8 cellular contexts compared by ENCODE assay signal in genomic region chr17:17970699-17971430, GRCh38. TPM values are rescaled to one million over a fixed set of nuclear protein-coding genes. Genes with fewer than 3 reads are reported as not detected.
DNase-seq lines count a peak whose midpoint lies in the region; ATAC-seq and TF ChIP-seq lines count a peak whose summit lies in the region.

No MANE protein-coding gene starts in this region.

- H3K27me3 ChIP-seq in left lung, result no peaks in the 10 kb centered on the region

- peak overlapping the region; percentile 63 for H3K27ac Mint-ChIP-seq in activated CD4-positive, alpha-beta T cell treated with anti-CD3 and anti-CD28 coated beads, Interleukin-2, amount 10 ng/mL, durations not matched to agents 24 days and 14 days
- no peak overlapping the region for H3K27ac Mint-ChIP-seq in activated naive CD8-positive, alpha-beta T cell treated with anti-CD3 and anti-CD28 coated beads, Interleukin-2, amount 50 U/mL, for 24 hours

- H3K4me3 Mint-ChIP-seq in activated CD4-positive, alpha-beta T cell treated with anti-CD3 and anti-CD28 coated beads, Interleukin-2, amount 10 ng/mL, durations not matched to agents 24 days and 14 days, result peak overlapping the region; percentile 83
- H3K4me3 Mint-ChIP-seq in activated naive CD8-positive, alpha-beta T cell treated with anti-CD3 and anti-CD28 coated beads, Interleukin-2, amount 50 U/mL, for 24 hours, result peak overlapping the region; percentile 77

- no peaks in the 10 kb centered on the region for H3K36me3 Mint-ChIP-seq in activated CD4-positive, alpha-beta T cell treated with anti-CD3 and anti-CD28 coated beads, Interleukin-2, amount 10 ng/mL, durations not matched to agents 24 days and 14 days (ENCODE audit: low read depth)
- no peaks in the 10 kb centered on the region for H3K36me3 Mint-ChIP-seq in activated naive CD8-positive, alpha-beta T cell treated with anti-CD3 and anti-CD28 coated beads, Interleukin-2, amount 50 U/mL, for 24 hours (ENCODE audit: low read depth)

- intact Hi-C loops in activated CD4-positive, alpha-beta T cell treated with anti-CD3 and anti-CD28 coated beads, Interleukin-2, amount 10 ng/mL, durations not matched to agents 24 days and 14 days (cut with micrococcal nuclease), result loop anchor here (5.0 kb wide), 1 partner anchor 289 kb away; the partner anchor contains the start of gene RAI1
- intact Hi-C loops in left lung (cut with DNase I), result no loop called here
- intact Hi-C loops in head of caudate nucleus (cut with DNase I), result loop anchor here (5.0 kb wide), 2 partner anchors 44 to 71 kb away; no protein-coding TSS in a partner anchor

- H3K27me3 Mint-ChIP-seq in activated CD4-positive, alpha-beta T cell treated with anti-CD3 and anti-CD28 coated beads, Interleukin-2, amount 10 ng/mL, durations not matched to agents 24 days and 14 days, result no peaks in the 10 kb centered on the region
- H3K27me3 Mint-ChIP-seq in activated naive CD8-positive, alpha-beta T cell treated with anti-CD3 and anti-CD28 coated beads, Interleukin-2, amount 50 U/mL, for 24 hours, result no peaks in the 10 kb centered on the region

- peak overlapping the region; percentile 83 to 94 for H3K27ac ChIP-seq in left lung
- peak overlapping the region; percentile 74 for H3K27ac ChIP-seq in substantia nigra (ENCODE audit: low read depth, low read length, poor library complexity, severe bottlenecking)

- peak overlapping the region; percentile 86 to 95 for H3K4me3 ChIP-seq in left lung

- no peak for DNase-seq in activated CD4-positive, alpha-beta T cell treated with anti-CD3 and anti-CD28 coated beads, Interleukin-2, amount 10 ng/mL, durations not matched to agents 24 days and 14 days
- no peak for DNase-seq in activated CD4-positive, alpha-beta T cell treated with anti-CD3 and anti-CD28 coated beads, Interleukin-2, amount 50 U/mL, for 4 hours
- DNase-seq in activated naive CD8-positive, alpha-beta T cell treated with anti-CD3 and anti-CD28 coated beads, Interleukin-2, amount 50 U/mL, for 24 hours, result no peak
- DNase-seq in left lung, result no peak
- no peak for DNase-seq in substantia nigra (lab: John Stamatoyannopoulos, UW)
- DNase-seq in NCI-H526 treated with DMSO at 0.1 percent for 48 hours (lab: John Stamatoyannopoulos, UW), result no peak
- DNase-seq in NOMO-1 treated with DMSO at 0.1 percent for 48 hours (lab: John Stamatoyannopoulos, UW; ENCODE audit: unreplicated experiment), result no peak
- DNase-seq in head of caudate nucleus, result no peak

- peaks cover 11 to 43% of the 10 kb centered on the region in 2 donors for H3K4me1 ChIP-seq in left lung

- no peak for TF ChIP-seq CTCF in left lung (IDR thresholded peaks at IDR 0.05)

- H3K36me3 ChIP-seq in left lung, result no peaks in the 10 kb centered on the region

- H3K9me3 Mint-ChIP-seq in activated CD4-positive, alpha-beta T cell treated with anti-CD3 and anti-CD28 coated beads, Interleukin-2, amount 10 ng/mL, durations not matched to agents 24 days and 14 days, result no peaks in the 10 kb centered on the region
- no peaks in the 10 kb centered on the region for H3K9me3 Mint-ChIP-seq in activated naive CD8-positive, alpha-beta T cell treated with anti-CD3 and anti-CD28 coated beads, Interleukin-2, amount 50 U/mL, for 24 hours

- ATAC-seq in activated naive CD8-positive, alpha-beta T cell treated with anti-CD3 and anti-CD28 coated beads, Interleukin-2, amount 50 U/mL, for 24 hours, result no peak
- ATAC-seq in left lung, result peak; percentile 6

- peaks cover 35% of the 10 kb centered on the region for H3K4me1 Mint-ChIP-seq in activated CD4-positive, alpha-beta T cell treated with anti-CD3 and anti-CD28 coated beads, Interleukin-2, amount 10 ng/mL, durations not matched to agents 24 days and 14 days
- H3K4me1 Mint-ChIP-seq in activated naive CD8-positive, alpha-beta T cell treated with anti-CD3 and anti-CD28 coated beads, Interleukin-2, amount 50 U/mL, for 24 hours, result peaks cover 47% of the 10 kb centered on the region

- no peaks in the 10 kb centered on the region for H3K9me3 ChIP-seq in left lung

RNA-seq across cellular contexts. Expression of gene TOM1L2, which starts 1.3 kb away (rescaled TPM):
- 8.8 and 10.0 TPM in 2 replicates for total RNA-seq in activated CD4-positive, alpha-beta T cell treated with anti-CD3 and anti-CD28 coated beads, Interleukin-2, amount 10 ng/mL, durations not matched to agents 24 days and 14 days
- total RNA-seq in left lung, result 10 to 100 TPM; 56.4 to 71.2 TPM

RNA-seq across cellular contexts. Expression of gene DRC3, which starts 1.8 kb away (rescaled TPM):
- total RNA-seq in activated CD4-positive, alpha-beta T cell treated with anti-CD3 and anti-CD28 coated beads, Interleukin-2, amount 10 ng/mL, durations not matched to agents 24 days and 14 days, result 0.42 TPM in 1 of 2 replicates, not detected in the other
- 1 to 10 TPM; 3.6 to 7.6 TPM for total RNA-seq in left lung

Comparison
In these comparisons a context has a peak if more than half of its experiments do, and no peak if none do; other contexts are left out.
1. intact Hi-C loops: an anchor here in activated CD4-positive, alpha-beta T cell treated with anti-CD3 and anti-CD28 coated beads, Interleukin-2, amount 10 ng/mL, durations not matched to agents 24 days and 14 days (5.0 kb wide) and head of caudate nucleus (5.0 kb wide); none called in left lung.